1 cellular context compared by ENCODE assay signal in the genomic region with DNA sequence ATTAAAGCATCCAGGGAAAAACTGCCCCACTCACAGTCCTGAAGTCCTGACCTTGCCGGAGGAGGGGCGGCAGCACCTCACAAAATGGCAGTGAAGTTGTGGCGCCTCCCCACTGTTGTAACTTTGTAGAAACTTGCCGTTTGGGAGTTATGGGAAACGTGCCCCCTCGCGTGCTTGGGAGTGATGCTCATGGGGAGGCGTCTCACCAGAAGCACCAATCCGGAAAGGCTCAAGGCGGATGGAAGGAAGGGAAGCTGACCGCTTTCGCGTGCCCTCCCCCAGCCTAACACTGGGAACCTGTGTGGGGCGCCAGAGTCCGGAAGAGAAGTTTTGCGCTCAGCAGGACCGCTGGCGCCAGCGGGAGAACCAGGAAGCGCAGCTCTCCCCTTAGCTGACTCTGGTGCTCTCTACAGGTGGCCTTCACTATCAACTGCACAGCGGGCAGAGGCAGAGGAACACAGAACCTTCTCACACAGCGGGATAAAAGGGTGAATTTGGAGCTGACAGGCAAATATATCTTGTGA.
A peak's percentile ranks its signal among the peaks of the same experiment; 100 is the strongest.
TF ChIP-seq lines count a peak whose summit lies in the region.

Gene CT45A10, minus strand, starts transcription at position 151 of the 524 bp plus-strand sequence. CDS start 8,100 bp downstream, outside the sequence.
A gene with protein sequence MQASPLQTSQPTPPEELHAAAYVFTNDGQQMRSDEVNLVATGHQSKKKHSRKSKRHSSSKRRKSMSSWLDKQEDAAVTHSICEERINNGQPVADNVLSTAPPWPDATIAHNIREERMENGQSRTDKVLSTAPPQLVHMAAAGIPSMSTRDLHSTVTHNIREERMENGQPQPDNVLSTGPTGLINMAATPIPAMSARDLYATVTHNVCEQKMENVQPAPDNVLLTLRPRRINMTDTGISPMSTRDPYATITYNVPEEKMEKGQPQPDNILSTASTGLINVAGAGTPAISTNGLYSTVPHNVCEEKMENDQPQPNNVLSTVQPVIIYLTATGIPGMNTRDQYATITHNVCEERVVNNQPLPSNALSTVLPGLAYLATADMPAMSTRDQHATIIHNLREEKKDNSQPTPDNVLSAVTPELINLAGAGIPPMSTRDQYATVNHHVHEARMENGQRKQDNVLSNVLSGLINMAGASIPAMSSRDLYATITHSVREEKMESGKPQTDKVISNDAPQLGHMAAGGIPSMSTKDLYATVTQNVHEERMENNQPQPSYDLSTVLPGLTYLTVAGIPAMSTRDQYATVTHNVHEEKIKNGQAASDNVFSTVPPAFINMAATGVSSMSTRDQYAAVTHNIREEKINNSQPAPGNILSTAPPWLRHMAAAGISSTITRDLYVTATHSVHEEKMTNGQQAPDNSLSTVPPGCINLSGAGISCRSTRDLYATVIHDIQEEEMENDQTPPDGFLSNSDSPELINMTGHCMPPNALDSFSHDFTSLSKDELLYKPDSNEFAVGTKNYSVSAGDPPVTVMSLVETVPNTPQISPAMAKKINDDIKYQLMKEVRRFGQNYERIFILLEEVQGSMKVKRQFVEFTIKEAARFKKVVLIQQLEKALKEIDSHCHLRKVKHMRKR (plus strand): TSS at position 423 of the 524 bp plus-strand sequence. CDS start 2,527 bp downstream, outside the sequence.

TF ChIP-seq in K562, 482 proteins besides CTCF, POLR2A, EP300 and RAD21 (continued from another document and continues in another):
- peak; percentile 65; the same call in 1 of the 2 replicates for TF ChIP-seq ZBTB40 (IDR thresholded peaks at IDR 0.05)
- no peak for TF ChIP-seq ZBTB40 (CRISPR knock-in tag; IDR thresholded peaks at IDR 0.05)
- peak; percentile 87 for TF ChIP-seq ELF2 (CRISPR knock-in tag; IDR thresholded peaks at IDR 0.05)
- no peak for TF ChIP-seq SAFB2 (IDR thresholded peaks at IDR 0.05; ENCODE audit: borderline replicate concordance, low read depth, low read length, severe bottlenecking)
- TF ChIP-seq ZNF23 (CRISPR knock-in tag; IDR thresholded peaks at IDR 0.05): no peak
- TF ChIP-seq SETDB1 (IDR thresholded peaks at IDR 0.05; ENCODE audit: low read length): no peak
- TF ChIP-seq CBFA2T2 (conservative IDR thresholded peaks at IDR 0.05): no peak
- no peak for TF ChIP-seq ZFPM2 (CRISPR knock-in tag; IDR thresholded peaks at IDR 0.05)
- no peak for TF ChIP-seq ZNF384 (IDR thresholded peaks at IDR 0.05; ENCODE audit: low read depth, low read length)
- TF ChIP-seq ZNF41 (CRISPR knock-in tag; conservative IDR thresholded peaks at IDR 0.05): no peak
- 0 out of 2 replicates have a peak, but pooled peaks have one; percentile 30 for TF ChIP-seq CHAMP1 (IDR thresholded peaks at IDR 0.05)
- no peak for TF ChIP-seq ZNF217 (CRISPR knock-in tag; IDR thresholded peaks at IDR 0.05)
- peak in 1 of 2 experiments; percentile 44; a peak in 1 of 3 replicates for TF ChIP-seq CBX3 (IDR thresholded peaks at IDR 0.05; ENCODE audit: borderline replicate concordance in 1 of 2, low read length in 2 of 2)
- no peak for TF ChIP-seq PHB (CRISPR knock-in tag; IDR thresholded peaks at IDR 0.05)
- peak; percentile 39; the same call in 1 of the 2 replicates for TF ChIP-seq TCF3 (CRISPR knock-in tag; IDR thresholded peaks at IDR 0.05)
- TF ChIP-seq, protein P1, sequence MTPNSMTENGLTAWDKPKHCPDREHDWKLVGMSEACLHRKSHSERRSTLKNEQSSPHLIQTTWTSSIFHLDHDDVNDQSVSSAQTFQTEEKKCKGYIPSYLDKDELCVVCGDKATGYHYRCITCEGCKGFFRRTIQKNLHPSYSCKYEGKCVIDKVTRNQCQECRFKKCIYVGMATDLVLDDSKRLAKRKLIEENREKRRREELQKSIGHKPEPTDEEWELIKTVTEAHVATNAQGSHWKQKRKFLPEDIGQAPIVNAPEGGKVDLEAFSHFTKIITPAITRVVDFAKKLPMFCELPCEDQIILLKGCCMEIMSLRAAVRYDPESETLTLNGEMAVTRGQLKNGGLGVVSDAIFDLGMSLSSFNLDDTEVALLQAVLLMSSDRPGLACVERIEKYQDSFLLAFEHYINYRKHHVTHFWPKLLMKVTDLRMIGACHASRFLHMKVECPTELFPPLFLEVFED (CRISPR knock-in tag; conservative IDR thresholded peaks at IDR 0.05): no peak
- TF ChIP-seq, protein P2, sequence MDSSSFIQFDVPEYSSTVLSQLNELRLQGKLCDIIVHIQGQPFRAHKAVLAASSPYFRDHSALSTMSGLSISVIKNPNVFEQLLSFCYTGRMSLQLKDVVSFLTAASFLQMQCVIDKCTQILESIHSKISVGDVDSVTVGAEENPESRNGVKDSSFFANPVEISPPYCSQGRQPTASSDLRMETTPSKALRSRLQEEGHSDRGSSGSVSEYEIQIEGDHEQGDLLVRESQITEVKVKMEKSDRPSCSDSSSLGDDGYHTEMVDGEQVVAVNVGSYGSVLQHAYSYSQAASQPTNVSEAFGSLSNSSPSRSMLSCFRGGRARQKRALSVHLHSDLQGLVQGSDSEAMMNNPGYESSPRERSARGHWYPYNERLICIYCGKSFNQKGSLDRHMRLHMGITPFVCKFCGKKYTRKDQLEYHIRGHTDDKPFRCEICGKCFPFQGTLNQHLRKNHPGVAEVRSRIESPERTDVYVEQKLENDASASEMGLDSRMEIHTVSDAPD (CRISPR knock-in tag; IDR thresholded peaks at IDR 0.05): no peak
- no peak for TF ChIP-seq GTF3C2 (IDR thresholded peaks at IDR 0.05; ENCODE audit: borderline replicate concordance, extremely low read depth, insufficient read length)
- no peak for TF ChIP-seq RBBP5 (IDR thresholded peaks at IDR 0.05; ENCODE audit: borderline replicate concordance, insufficient read depth, low read length, poor library complexity, severe bottlenecking)
- TF ChIP-seq ATF1 (CRISPR knock-in tag; IDR thresholded peaks at IDR 0.05): no peak
- peak; percentile 73 for TF ChIP-seq ATF1 (tag; IDR thresholded peaks at IDR 0.05)
- TF ChIP-seq ZNF224 (CRISPR knock-in tag; IDR thresholded peaks at IDR 0.05): no peak
